ENCODE assay signal across 27 cellular contexts in genomic region chr4:90769251-90769650, GRCh38.
DNase-seq lines count a peak whose midpoint lies in the region; ATAC-seq and TF ChIP-seq lines count a peak whose summit lies in the region.
"Had no signal": no experiment of that assay in that cellular context is flagged by ENCODE, and none has a peak within 500 bp of the region (broad histone marks: within the 10 kb centered on the region; RNA-seq: fewer than 3 reads in every experiment).

No MANE protein-coding gene starts in this region.

- H3K4me1 Mint-ChIP-seq in MCF 10A (ENCODE audit: insufficient read depth, unreplicated experiment) (no peaks in the 10 kb centered on the region), WTC11 (peaks cover 2% of the 10 kb centered on the region; the same call in 1 of the 2 replicates)

- no peak overlapping the region for H3K4me3 ChIP-seq in breast epithelium
- H3K4me3 ChIP-seq in kidney epithelial cell (ENCODE audit: low read depth, low read length): no peak overlapping the region
- no peak overlapping the region for H3K4me3 ChIP-seq in smooth muscle cell
- H3K4me3 ChIP-seq in stomach: no peak overlapping the region
- H3K4me3 ChIP-seq: HAP-1, PC-9, SJCRH30 had no signal

- H3F3A ChIP-seq in smooth muscle cell (ENCODE audit: low read depth): peaks cover 9% of the 10 kb centered on the region

- H3K9me3 ChIP-seq in breast epithelium: no peaks in the 10 kb centered on the region
- H3K9me3 ChIP-seq in smooth muscle cell (replicated peaks; ENCODE audit: low read depth): no peaks in the 10 kb centered on the region
- H3K9me3 ChIP-seq in stomach: no peaks in the 10 kb centered on the region
- H3K9me3 ChIP-seq: HAP-1, SJCRH30 had no signal

- no peaks in the 10 kb centered on the region for H4K20me1 ChIP-seq in smooth muscle cell (ENCODE audit: low read depth)

- H3K36me3 ChIP-seq in breast epithelium (no peaks in the 10 kb centered on the region), kidney epithelial cell (ENCODE audit: control insufficient read depth, insufficient read depth, low read length) (no peaks in the 10 kb centered on the region), smooth muscle cell (ENCODE audit: low read depth) (no peaks in the 10 kb centered on the region), stomach (no peaks in the 10 kb centered on the region)
- H3K36me3 ChIP-seq: HAP-1, SJCRH30 had no signal

- H3K4me2 ChIP-seq in smooth muscle cell: peak overlapping the region; percentile 13
- H3K4me2 ChIP-seq: PC-9 had no signal

- intact Hi-C loops in MCF 10A (cut with micrococcal nuclease): no loop called here
- intact Hi-C loops in breast epithelium (cut with DNase I; ENCODE audit: low total_unique reads): no loop called here
- intact Hi-C loops in stomach (cut with DNase I; ENCODE audit: low total_unique reads): no loop called here

- TF ChIP-seq POLR2A in breast epithelium (IDR thresholded peaks at IDR 0.05) (no peak), stomach (IDR thresholded peaks at IDR 0.05) (no peak)

- H3K27me3 ChIP-seq in breast epithelium (no peaks in the 10 kb centered on the region), kidney epithelial cell (ENCODE audit: control insufficient read depth, insufficient read depth, low read length) (no peaks in the 10 kb centered on the region), smooth muscle cell (ENCODE audit: low read depth) (no peaks in the 10 kb centered on the region), stomach (no peaks in the 10 kb centered on the region)
- H3K27me3 ChIP-seq: SJCRH30 had no signal

- H3K9me3 Mint-ChIP-seq in MCF 10A (ENCODE audit: unreplicated experiment) (no peaks in the 10 kb centered on the region), WTC11 (0 out of 2 replicates have a peak, but pooled peaks cover 3% of the 10 kb centered on the region)

- TF ChIP-seq CTCF in MCF 10A (IDR thresholded peaks at IDR 0.05; ENCODE audit: unreplicated experiment) (no peak), breast epithelium (IDR thresholded peaks at IDR 0.05) (no peak), kidney epithelial cell (IDR thresholded peaks at IDR 0.05; ENCODE audit: insufficient read depth, low read length, poor library complexity, severe bottlenecking) (no peak), smooth muscle cell (IDR thresholded peaks at IDR 0.05; ENCODE audit: borderline replicate concordance, insufficient read depth, poor library complexity, severe bottlenecking) (no peak), stomach (IDR thresholded peaks at IDR 0.05) (no peak), WTC11 (IDR thresholded peaks at IDR 0.05) (no peak)

- POLR2A ChIA-PET in MCF 10A (lab: Yijun Ruan, JAX) (interaction anchor here (0.6 kb wide), 1 partner anchor 67 kb away, joined by 3 read pairs; no protein-coding TSS in a partner anchor), WTC11 (lab: Charles Lee) (no interaction called here)

- BruUV-seq in MCF 10A (replicated peaks; lab: Mats Ljungman, UMichigan): no TSS peak

- CTCF ChIA-PET in MCF 10A (lab: Yijun Ruan, JAX): interaction anchor here (1.0 to 1.4 kb wide), 3 partner anchors 10 to 344 kb away, joined by 3 to 4 read pairs (median 3); no protein-coding TSS in a partner anchor
- CTCF ChIA-PET in WTC11 (lab: Charles Lee): no interaction called here

- WGBS in smooth muscle cell (ENCODE audit: low lambda C conversion rate): 9% methylated on average over 1 of the region's 1 CpG
- WGBS in stomach, 5 donors: 56 to 85% (median 80%) methylated on average over 1 of the region's 1 CpG

- H3K4me1 ChIP-seq in breast epithelium (no peaks in the 10 kb centered on the region), smooth muscle cell (ENCODE audit: low read depth) (no peaks in the 10 kb centered on the region), stomach (no peaks in the 10 kb centered on the region)
- H3K4me1 ChIP-seq: HAP-1, SJCRH30 had no signal

- H3K27ac Mint-ChIP-seq in MCF 10A (ENCODE audit: low read depth, unreplicated experiment) (no peak overlapping the region), WTC11 (no peak overlapping the region)
- H3K27ac Mint-ChIP-seq: HFFc6 had no signal

- no peak overlapping the region for H3K27ac ChIP-seq in breast epithelium
- peak overlapping the region; percentile 18 for H3K27ac ChIP-seq in smooth muscle cell (ENCODE audit: low read depth)
- H3K27ac ChIP-seq in stomach: no peak overlapping the region
- H3K27ac ChIP-seq: HL-60, PC-9, SJCRH30 had no signal

- TF ChIP-seq EP300 in stomach (IDR thresholded peaks at IDR 0.05): no peak

- H3K4me3 Mint-ChIP-seq in MCF 10A (ENCODE audit: unreplicated experiment): no peak overlapping the region
- no peak overlapping the region for H3K4me3 Mint-ChIP-seq in WTC11
- H3K4me3 Mint-ChIP-seq: HFFc6 had no signal

- H3K27me3 Mint-ChIP-seq in MCF 10A (ENCODE audit: insufficient read depth, unreplicated experiment) (no peaks in the 10 kb centered on the region), WTC11 (ENCODE audit: low read depth) (no peaks in the 10 kb centered on the region)

- peak; percentile 3 for DNase-seq in MCF 10A (ENCODE audit: unreplicated experiment)
- DNase-seq in breast epithelium (ENCODE audit: low spot score in 2 of 2): no peak
- DNase-seq in astrocyte of the hippocampus (ENCODE audit: low read depth, low spot score): peak; percentile 1
- peak; percentile 19 for DNase-seq in kidney epithelial cell (ENCODE audit: low read depth)
- DNase-seq in smooth muscle cell (lab: John Stamatoyannopoulos, UW; ENCODE audit: unreplicated experiment): no peak
- no peak for DNase-seq in stomach
- DNase-seq in WTC11 (ENCODE audit: low spot score): no peak
- DNase-seq: 8988T; ACHN; DMS153; DND-41; GOT3; HFFc6; NCI-H1105; NCI-H1436 treated with DMSO at 0.1 percent for 48 hours; NCI-H187 treated with DMSO at 0.1 percent for 48 hours; NCI-H2171 treated with DMSO at 0.1 percent for 48 hours; NCI-H524; NCI-H748 treated with DMSO at 0.1 percent for 48 hours; NK-92 treated with Interleukin-12 subunit alpha and Interleukin-12 subunit beta, amount 100 ng/mL, for 24 hours; PC-9; SJCRH30 had no signal

- H2AFZ ChIP-seq in smooth muscle cell (ENCODE audit: low read depth): no peak overlapping the region
- H2AFZ ChIP-seq: PC-9 had no signal

- H3K79me2 ChIP-seq in smooth muscle cell (ENCODE audit: low read depth): no peaks in the 10 kb centered on the region

- H3K9ac ChIP-seq in smooth muscle cell (ENCODE audit: low read depth): no peak overlapping the region

- ATAC-seq in GM19463 (IDR thresholded peaks at IDR 0.05; ENCODE audit: unreplicated experiment) (no peak), WTC11 (no peak)
- ATAC-seq: Right ventricle myocardium inferior, SK-N-SH treated with all-trans-retinoic acid at 6 μM for 48 hours had no signal

- H3K36me3 Mint-ChIP-seq in MCF 10A (ENCODE audit: insufficient read depth, unreplicated experiment) (no peaks in the 10 kb centered on the region), WTC11 (no peaks in the 10 kb centered on the region)

TF ChIP-seq in WTC11, 78 proteins besides CTCF, POLR2A, EP300 and RAD21:
- no peak for TF ChIP-seq CREM (CRISPR knock-in tag; IDR thresholded peaks at IDR 0.05)
- TF ChIP-seq, protein P1, sequence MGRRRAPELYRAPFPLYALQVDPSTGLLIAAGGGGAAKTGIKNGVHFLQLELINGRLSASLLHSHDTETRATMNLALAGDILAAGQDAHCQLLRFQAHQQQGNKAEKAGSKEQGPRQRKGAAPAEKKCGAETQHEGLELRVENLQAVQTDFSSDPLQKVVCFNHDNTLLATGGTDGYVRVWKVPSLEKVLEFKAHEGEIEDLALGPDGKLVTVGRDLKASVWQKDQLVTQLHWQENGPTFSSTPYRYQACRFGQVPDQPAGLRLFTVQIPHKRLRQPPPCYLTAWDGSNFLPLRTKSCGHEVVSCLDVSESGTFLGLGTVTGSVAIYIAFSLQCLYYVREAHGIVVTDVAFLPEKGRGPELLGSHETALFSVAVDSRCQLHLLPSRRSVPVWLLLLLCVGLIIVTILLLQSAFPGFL (CRISPR knock-in tag; IDR thresholded peaks at IDR 0.05; ENCODE audit: borderline replicate concordance): no peak

Comparison
In these comparisons a context has a peak if more than half of its experiments do, and no peak if none do; other contexts are left out.
1. DNase-seq: peak in MCF 10A (single experiment), astrocyte of the hippocampus (single experiment) and kidney epithelial cell (single experiment); none in breast epithelium (0 of 2), smooth muscle cell (single experiment), stomach (single experiment) and WTC11 (single experiment).